Comparison of ENCODE assay signal across 1 cellular context in genomic region chr6:77231438-77232305, GRCh38.
TF ChIP-seq lines count a peak whose summit lies in the region.

No MANE protein-coding gene starts in this region.

TF ChIP-seq in HepG2, 621 proteins besides CTCF, POLR2A, EP300 and RAD21:
- TF ChIP-seq ZNF562 (CRISPR knock-in tag; IDR thresholded peaks at IDR 0.05; ENCODE audit: borderline replicate concordance) (no peak), GTF3A (CRISPR knock-in tag; conservative IDR thresholded peaks at IDR 0.05) (no peak), GPN1 (CRISPR knock-in tag; IDR thresholded peaks at IDR 0.05; ENCODE audit: borderline replicate concordance) (no peak), DNMT1 (CRISPR knock-in tag; IDR thresholded peaks at IDR 0.05) (no peak), FOXM1 (CRISPR knock-in tag; IDR thresholded peaks at IDR 0.05) (no peak), CHD2 (IDR thresholded peaks at IDR 0.05; ENCODE audit: low read depth, low read length) (no peak), SOX6 (IDR thresholded peaks at IDR 0.05) (no peak), SOX6 (CRISPR knock-in tag; IDR thresholded peaks at IDR 0.05) (no peak)
